Comparison of ENCODE assay signal across 8 cellular contexts in genomic region chr3:9951598-9951961, GRCh38. TPM values are rescaled to one million over a fixed set of nuclear protein-coding genes. Genes with fewer than 3 reads are reported as not detected.
DNase-seq lines count a peak whose midpoint lies in the region; ATAC-seq and TF ChIP-seq lines count a peak whose summit lies in the region.

No MANE protein-coding gene starts in this region.

- TF ChIP-seq CTCF in choroid plexus epithelial cell (conservative IDR thresholded peaks at IDR 0.05; ENCODE audit: low read depth, low read length) (no peak), neural progenitor cell (IDR thresholded peaks at IDR 0.05) (no peak), GM13977 (IDR thresholded peaks at IDR 0.05; ENCODE audit: extremely low read depth, insufficient read depth, missing control alignments) (no peak)

- peak; percentile 20 for ATAC-seq in HG03354 (IDR thresholded peaks at IDR 0.05; ENCODE audit: poor library complexity, severe bottlenecking, unreplicated experiment)

- peak overlapping the region; percentile 88 for H3K4me3 Mint-ChIP-seq in neural progenitor cell

- peak overlapping the region; percentile 91 for H3K4me2 ChIP-seq in neural progenitor cell

- H3K9me3 Mint-ChIP-seq in neural progenitor cell: no peaks in the 10 kb centered on the region

- in situ Hi-C loops in GM13977 (cut with MboI; ENCODE audit: low pct_unique_long_range_greater_than_20kb, low sequenced_read_pairs, unreplicated experiment): no loop called here

- H3K9ac ChIP-seq in neural progenitor cell: peak overlapping the region; percentile 44

- H3K27me3 ChIP-seq in neural progenitor cell: peaks cover 17% of the 10 kb centered on the region

- H3K9me3 ChIP-seq in neural progenitor cell (ENCODE audit: low read depth): no peaks in the 10 kb centered on the region

- DNase-seq in choroid plexus epithelial cell (ENCODE audit: low read depth) (no peak), neural progenitor cell (ENCODE audit: low spot score) (no peak), NCI-H146 (lab: John Stamatoyannopoulos, UW) (no peak), activated gamma-delta T cell treated with Interleukin-2 at 50 U/mL for 16 hours (no peak), GM13977 (ENCODE audit: low spot score) (no peak), 8988T (no peak)

- H3K4me3 ChIP-seq in GM08714 (ENCODE audit: low read length) (peak overlapping the region; percentile 69), choroid plexus epithelial cell (ENCODE audit: low read depth, low read length) (peak overlapping the region; percentile 66), neural progenitor cell (peak overlapping the region; percentile 98)

- H4K20me1 ChIP-seq in neural progenitor cell (ENCODE audit: low read depth): peaks cover 21% of the 10 kb centered on the region

- H3K27me3 Mint-ChIP-seq in neural progenitor cell (ENCODE audit: insufficient read depth, low read depth): peaks cover 6% of the 10 kb centered on the region

- no peak overlapping the region for H3K27ac ChIP-seq in neural progenitor cell

- no peaks in the 10 kb centered on the region for H3K36me3 Mint-ChIP-seq in neural progenitor cell

- no peaks in the 10 kb centered on the region for H3K36me3 ChIP-seq in neural progenitor cell

- peak overlapping the region; percentile 70 for H2AFZ ChIP-seq in neural progenitor cell (replicated peaks)

- peaks cover 5% of the 10 kb centered on the region for H3K79me2 ChIP-seq in neural progenitor cell (ENCODE audit: low read depth)

- H3F3A ChIP-seq in neural progenitor cell (ENCODE audit: low read depth): peaks cover 26% of the 10 kb centered on the region

- H3K4me1 ChIP-seq in neural progenitor cell: peaks cover 10% of the 10 kb centered on the region

- peaks cover 16% of the 10 kb centered on the region for H3K4me1 Mint-ChIP-seq in neural progenitor cell

- H3K27ac Mint-ChIP-seq in neural progenitor cell: no peak overlapping the region

RNA-seq across cellular contexts. Expression of gene PRRT3, which starts 0.6 kb away (rescaled TPM):
- 2.6 and 11.6 TPM in 2 replicates for total RNA-seq in neural progenitor cell (ENCODE audit: low replicate concordance)

RNA-seq across cellular contexts. Expression of gene CRELD1, which starts 17.9 kb away (rescaled TPM):
- 14.1 and 28.7 TPM in 2 replicates for total RNA-seq in neural progenitor cell (ENCODE audit: low replicate concordance)

RNA-seq across cellular contexts. Expression of gene IL17RC, which starts 34.7 kb away (rescaled TPM):
- 3.1 and 6.5 TPM in 2 replicates for total RNA-seq in neural progenitor cell (ENCODE audit: low replicate concordance)

RNA-seq across cellular contexts. Expression of gene EMC3, which starts 35.1 kb away (rescaled TPM):
- 37.1 and 50.2 TPM in 2 replicates for total RNA-seq in neural progenitor cell (ENCODE audit: low replicate concordance)

RNA-seq across cellular contexts. Expression of gene IL17RE, which starts 48.9 kb away (rescaled TPM):
- 0.56 TPM in 1 of 2 replicates, not detected in the other for total RNA-seq in neural progenitor cell (ENCODE audit: low replicate concordance)
